Comparison of ENCODE assay signal across 1 cellular context in the genomic region with DNA sequence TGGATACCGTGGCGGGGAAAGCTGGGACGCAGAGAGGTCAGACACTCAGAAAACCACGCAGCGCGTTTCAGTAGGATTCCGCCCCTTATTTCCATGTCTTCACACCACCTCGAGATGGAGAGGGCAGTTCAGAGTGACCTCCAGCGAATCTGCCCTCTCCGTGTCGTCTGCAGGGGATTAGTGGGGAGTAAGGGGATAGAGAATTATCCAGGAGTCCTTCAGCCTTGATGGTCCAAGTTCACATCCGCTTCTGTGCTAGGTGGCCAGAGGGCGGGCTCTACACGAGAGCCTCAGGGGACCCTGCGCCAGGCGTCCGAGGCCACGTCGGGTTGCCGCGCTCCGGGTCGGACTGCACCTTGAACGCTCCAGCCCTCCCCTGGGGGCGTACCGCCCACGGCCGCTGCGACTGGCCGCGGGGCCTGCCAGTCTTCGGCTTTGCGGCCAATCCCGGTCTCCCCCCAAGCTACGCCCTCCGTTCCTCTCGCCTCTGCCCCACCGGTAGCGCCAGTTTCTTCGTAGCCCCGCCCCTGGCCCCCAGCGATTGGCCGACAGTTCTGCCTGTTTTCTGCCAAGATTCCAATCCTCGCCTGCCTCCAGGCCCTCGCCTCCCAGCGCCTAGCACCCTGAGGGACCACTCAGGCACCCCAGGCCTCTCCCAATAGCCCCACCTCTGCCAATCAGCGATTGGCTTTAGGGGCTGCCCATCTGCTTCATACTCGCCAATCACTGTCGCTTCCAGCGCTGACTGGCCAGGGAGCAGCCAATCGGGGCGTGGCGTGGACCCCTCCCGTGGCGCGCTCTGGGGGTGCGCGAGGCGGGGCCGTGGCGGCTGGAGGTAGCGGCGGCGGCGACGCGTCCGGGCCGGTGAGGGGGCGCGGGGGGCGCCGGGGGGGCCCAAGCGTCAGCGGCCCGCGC.
TF ChIP-seq lines count a peak whose summit lies in the region.

SLC25A42 (plus strand) TSS at position 812 of the 915 bp plus-strand sequence. CDS start 32,131 bp downstream, outside the sequence.

TF ChIP-seq in GM12878, 131 proteins besides CTCF, POLR2A, EP300 and RAD21 (continued from another document and continues in another):
- TF ChIP-seq CBX3 (IDR thresholded peaks at IDR 0.05; ENCODE audit: borderline replicate concordance, low read depth) = no peak
- TF ChIP-seq CREM (IDR thresholded peaks at IDR 0.05; ENCODE audit: low read depth) = peak; percentile 46; the same call in 1 of the 2 replicates
- no peak for TF ChIP-seq ZBTB11 (CRISPR knock-in tag; IDR thresholded peaks at IDR 0.05)
- TF ChIP-seq FOXM1 (IDR thresholded peaks at IDR 0.05; ENCODE audit: low read depth, low read length) = no peak
- TF ChIP-seq YBX1 (IDR thresholded peaks at IDR 0.05) = no peak
- no peak for TF ChIP-seq RAD51 (IDR thresholded peaks at IDR 0.05)
- TF ChIP-seq EZH2 (IDR thresholded peaks at IDR 0.05; ENCODE audit: borderline replicate concordance, control insufficient read depth, low read depth, low read length) = no peak
- no peak for TF ChIP-seq ATF3 (IDR thresholded peaks at IDR 0.05; ENCODE audit: borderline replicate concordance, extremely low read depth, low read depth, low read length)
- TF ChIP-seq ZNF24 (IDR thresholded peaks at IDR 0.05) = no peak
- no peak for TF ChIP-seq ZNF384 (IDR thresholded peaks at IDR 0.05; ENCODE audit: borderline replicate concordance, low read depth, low read length)
- TF ChIP-seq BACH1 (IDR thresholded peaks at IDR 0.05; ENCODE audit: borderline replicate concordance) = no peak; the same call in 1 of the 2 replicates
- no peak for TF ChIP-seq TARDBP (IDR thresholded peaks at IDR 0.05; ENCODE audit: borderline replicate concordance)
- no peak for TF ChIP-seq E2F8 (IDR thresholded peaks at IDR 0.05; ENCODE audit: low read depth, partially characterized antibody)
- 0 out of 2 replicates have a peak, but pooled peaks have one; percentile 6 for TF ChIP-seq SPI1 (IDR thresholded peaks at IDR 0.05; ENCODE audit: borderline replicate concordance, insufficient read depth, low read depth, low read length)
- TF ChIP-seq HDAC2 (IDR thresholded peaks at IDR 0.05) = no peak
- no peak for TF ChIP-seq BCL11A (IDR thresholded peaks at IDR 0.05; ENCODE audit: low read depth, low read length)
- TF ChIP-seq E4F1 (IDR thresholded peaks at IDR 0.05; ENCODE audit: borderline replicate concordance, partially characterized antibody) = peak; percentile 72
- TF ChIP-seq TCF3 (IDR thresholded peaks at IDR 0.05; ENCODE audit: borderline replicate concordance, insufficient read depth, low read depth, low read length) = no peak
- TF ChIP-seq CHD4 (IDR thresholded peaks at IDR 0.05) = no peak
- TF ChIP-seq HDGF (IDR thresholded peaks at IDR 0.05) = peak; percentile 95
- TF ChIP-seq, protein P1, sequence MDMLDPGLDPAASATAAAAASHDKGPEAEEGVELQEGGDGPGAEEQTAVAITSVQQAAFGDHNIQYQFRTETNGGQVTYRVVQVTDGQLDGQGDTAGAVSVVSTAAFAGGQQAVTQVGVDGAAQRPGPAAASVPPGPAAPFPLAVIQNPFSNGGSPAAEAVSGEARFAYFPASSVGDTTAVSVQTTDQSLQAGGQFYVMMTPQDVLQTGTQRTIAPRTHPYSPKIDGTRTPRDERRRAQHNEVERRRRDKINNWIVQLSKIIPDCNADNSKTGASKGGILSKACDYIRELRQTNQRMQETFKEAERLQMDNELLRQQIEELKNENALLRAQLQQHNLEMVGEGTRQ (IDR thresholded peaks at IDR 0.05; ENCODE audit: borderline replicate concordance, low read depth, low read length) = no peak; the same call in 1 of the 2 replicates
- no peak for TF ChIP-seq MTA3 (IDR thresholded peaks at IDR 0.05; ENCODE audit: borderline replicate concordance, low read length)
- TF ChIP-seq ESRRA (IDR thresholded peaks at IDR 0.05; ENCODE audit: low read length) = no peak
- peak; percentile 98 for TF ChIP-seq FOS (IDR thresholded peaks at IDR 0.05; ENCODE audit: borderline replicate concordance, extremely low read depth, insufficient read length)
- TF ChIP-seq PBX3 (IDR thresholded peaks at IDR 0.05; ENCODE audit: insufficient replicate concordance, low read depth, low read length) = peak; percentile 95
- TF ChIP-seq IRF5 (IDR thresholded peaks at IDR 0.05; ENCODE audit: borderline replicate concordance) = no peak
- TF ChIP-seq NFYA (IDR thresholded peaks at IDR 0.05; ENCODE audit: borderline replicate concordance, low read depth, low read length) = peak; percentile 95
- no peak; the same call in 1 of the 2 replicates for TF ChIP-seq SREBF1 (IDR thresholded peaks at IDR 0.05; ENCODE audit: low read length)
- no peak for TF ChIP-seq WRNIP1 (IDR thresholded peaks at IDR 0.05; ENCODE audit: borderline replicate concordance, low read depth, low read length)
- TF ChIP-seq SUPT20H (IDR thresholded peaks at IDR 0.05; ENCODE audit: borderline replicate concordance, control insufficient read depth, low read depth, low read length) = no peak
- TF ChIP-seq, protein P2, sequence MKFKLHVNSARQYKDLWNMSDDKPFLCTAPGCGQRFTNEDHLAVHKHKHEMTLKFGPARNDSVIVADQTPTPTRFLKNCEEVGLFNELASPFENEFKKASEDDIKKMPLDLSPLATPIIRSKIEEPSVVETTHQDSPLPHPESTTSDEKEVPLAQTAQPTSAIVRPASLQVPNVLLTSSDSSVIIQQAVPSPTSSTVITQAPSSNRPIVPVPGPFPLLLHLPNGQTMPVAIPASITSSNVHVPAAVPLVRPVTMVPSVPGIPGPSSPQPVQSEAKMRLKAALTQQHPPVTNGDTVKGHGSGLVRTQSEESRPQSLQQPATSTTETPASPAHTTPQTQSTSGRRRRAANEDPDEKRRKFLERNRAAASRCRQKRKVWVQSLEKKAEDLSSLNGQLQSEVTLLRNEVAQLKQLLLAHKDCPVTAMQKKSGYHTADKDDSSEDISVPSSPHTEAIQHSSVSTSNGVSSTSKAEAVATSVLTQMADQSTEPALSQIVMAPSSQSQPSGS (IDR thresholded peaks at IDR 0.05; ENCODE audit: low read length) = no peak
- peak; percentile 19; the same call in 1 of the 2 replicates for TF ChIP-seq RELB (IDR thresholded peaks at IDR 0.05; ENCODE audit: low read depth)
- peak; percentile 88 for TF ChIP-seq MEF2B (IDR thresholded peaks at IDR 0.05; ENCODE audit: partially characterized antibody, poor library complexity, severe bottlenecking)
- TF ChIP-seq, protein P3, sequence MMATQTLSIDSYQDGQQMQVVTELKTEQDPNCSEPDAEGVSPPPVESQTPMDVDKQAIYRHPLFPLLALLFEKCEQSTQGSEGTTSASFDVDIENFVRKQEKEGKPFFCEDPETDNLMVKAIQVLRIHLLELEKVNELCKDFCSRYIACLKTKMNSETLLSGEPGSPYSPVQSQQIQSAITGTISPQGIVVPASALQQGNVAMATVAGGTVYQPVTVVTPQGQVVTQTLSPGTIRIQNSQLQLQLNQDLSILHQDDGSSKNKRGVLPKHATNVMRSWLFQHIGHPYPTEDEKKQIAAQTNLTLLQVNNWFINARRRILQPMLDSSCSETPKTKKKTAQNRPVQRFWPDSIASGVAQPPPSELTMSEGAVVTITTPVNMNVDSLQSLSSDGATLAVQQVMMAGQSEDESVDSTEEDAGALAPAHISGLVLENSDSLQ (IDR thresholded peaks at IDR 0.05) = peak; percentile 100
- TF ChIP-seq NRF1 (conservative IDR thresholded peaks at IDR 0.05; ENCODE audit: low read depth, low read length) = no peak
- TF ChIP-seq POLR2AphosphoS2 (IDR thresholded peaks at IDR 0.05; ENCODE audit: low read depth, low read length) = peak; percentile 73; the same call in 1 of the 2 replicates
- no peak for TF ChIP-seq HDAC6 (IDR thresholded peaks at IDR 0.05; ENCODE audit: unreplicated experiment)
- no peak for TF ChIP-seq SREBF2 (IDR thresholded peaks at IDR 0.05; ENCODE audit: low read length)
- TF ChIP-seq ZBED1 (IDR thresholded peaks at IDR 0.05; ENCODE audit: borderline replicate concordance) = no peak
